ENCODE assay signal across 9 cellular contexts in the genomic region with DNA sequence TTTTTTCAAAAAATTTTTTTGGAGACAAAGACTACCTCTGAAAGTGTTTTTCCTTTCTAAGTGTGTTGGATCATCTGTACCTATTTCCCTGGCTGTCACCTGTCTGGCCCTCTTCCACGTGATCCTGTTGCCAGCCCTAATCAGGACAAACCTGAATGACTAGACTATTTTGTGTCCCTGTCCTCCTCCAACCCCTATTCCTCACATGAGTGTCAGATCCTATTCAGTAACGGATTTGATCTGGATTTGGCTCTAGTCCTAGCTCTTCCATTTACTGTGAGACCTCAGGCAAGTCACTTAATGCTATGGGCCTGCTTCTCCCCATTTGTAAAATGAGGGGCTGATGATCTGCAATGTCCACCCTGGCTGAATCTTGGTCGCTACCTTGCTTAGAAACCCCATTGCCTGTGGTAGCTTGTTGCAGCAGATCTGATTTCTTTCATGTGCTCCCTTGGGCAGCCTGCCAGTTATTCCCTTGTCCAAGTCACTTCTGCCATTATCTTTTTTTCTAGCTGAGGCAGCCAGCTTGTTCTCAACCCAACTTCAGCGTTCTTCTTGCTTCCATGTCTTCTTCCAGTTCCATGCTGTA. TPM values are rescaled to one million over a fixed set of nuclear protein-coding genes. Genes with fewer than 3 reads are reported as not detected.
DNase-seq lines count a peak whose midpoint lies in the region; ATAC-seq and TF ChIP-seq lines count a peak whose summit lies in the region.
"Had no signal": no experiment of that assay in that cellular context is flagged by ENCODE, and none has a peak within 500 bp of the region (broad histone marks: within the 10 kb centered on the region; RNA-seq: fewer than 3 reads in every experiment).

No MANE protein-coding gene starts in this region.

- peak overlapping the region; percentile 57 for H3K27ac ChIP-seq in hepatocyte
- H3K27ac ChIP-seq: ascending aorta had no signal

- H3K27ac Mint-ChIP-seq in activated naive CD4-positive, alpha-beta T cell treated with anti-CD3 and anti-CD28 coated beads, Interleukin-2, amount 10 ng/mL, durations not matched to agents 7 days and 5 days = peak overlapping the region; percentile 61
- H3K27ac Mint-ChIP-seq in activated naive CD4-positive, alpha-beta T cell treated with anti-CD3 and anti-CD28 coated beads, Interleukin-2, amount 50 U/mL, for 72 hours = peak overlapping the region in 1 of 2 donors; percentile 35
- H3K27ac Mint-ChIP-seq in activated T-helper 17 cell treated with anti-CD3 and anti-CD28 coated beads, Interleukin-2, amount 50 U/mL, for 72 hours = peak overlapping the region; percentile 34

- H3K27me3 ChIP-seq in hepatocyte = no peaks in the 10 kb centered on the region
- H3K27me3 ChIP-seq: ascending aorta had no signal

- H3K36me3 Mint-ChIP-seq in activated naive CD4-positive, alpha-beta T cell treated with anti-CD3 and anti-CD28 coated beads, Interleukin-2, amount 10 ng/mL, durations not matched to agents 7 days and 5 days = peaks cover 41% of the 10 kb centered on the region
- peaks cover 27 to 40% of the 10 kb centered on the region in 2 donors for H3K36me3 Mint-ChIP-seq in activated naive CD4-positive, alpha-beta T cell treated with anti-CD3 and anti-CD28 coated beads, Interleukin-2, amount 50 U/mL, for 72 hours
- peaks cover 74% of the 10 kb centered on the region for H3K36me3 Mint-ChIP-seq in activated T-helper 17 cell treated with anti-CD3 and anti-CD28 coated beads, Interleukin-2, amount 50 U/mL, for 72 hours (ENCODE audit: low read depth)

- no peaks in the 10 kb centered on the region for H3K9me2 ChIP-seq in hepatocyte (replicated peaks; ENCODE audit: insufficient read depth)

- peak overlapping the region; percentile 52 for H3K4me2 ChIP-seq in hepatocyte

- H3K4me3 Mint-ChIP-seq in activated naive CD4-positive, alpha-beta T cell treated with anti-CD3 and anti-CD28 coated beads, Interleukin-2, amount 10 ng/mL, durations not matched to agents 7 days and 5 days = no peak overlapping the region
- H3K4me3 Mint-ChIP-seq in activated T-helper 17 cell treated with anti-CD3 and anti-CD28 coated beads, Interleukin-2, amount 50 U/mL, for 72 hours = peak overlapping the region; percentile 32

- peaks cover 88% of the 10 kb centered on the region for H3K79me2 ChIP-seq in hepatocyte

- no peak for TF ChIP-seq CTCF in hepatocyte (IDR thresholded peaks at IDR 0.05; ENCODE audit: poor library complexity)

- no peaks in the 10 kb centered on the region for H3K27me3 Mint-ChIP-seq in activated naive CD4-positive, alpha-beta T cell treated with anti-CD3 and anti-CD28 coated beads, Interleukin-2, amount 10 ng/mL, durations not matched to agents 7 days and 5 days
- H3K27me3 Mint-ChIP-seq in activated T-helper 17 cell treated with anti-CD3 and anti-CD28 coated beads, Interleukin-2, amount 50 U/mL, for 72 hours = no peaks in the 10 kb centered on the region

- H4K20me1 ChIP-seq in hepatocyte (ENCODE audit: insufficient read depth, poor library complexity, severe bottlenecking) = peaks cover 30% of the 10 kb centered on the region

- 73% methylated on average over 4 of the region's 4 CpGs for WGBS in hepatocyte (ENCODE audit: low lambda C conversion rate, missing lambda C conversion rate)

- no peak overlapping the region for H2AFZ ChIP-seq in hepatocyte

- no peak for DNase-seq in activated naive CD4-positive, alpha-beta T cell treated with anti-CD3 and anti-CD28 coated beads, Interleukin-2, amount 10 ng/mL, durations not matched to agents 7 days and 5 days
- DNase-seq in activated naive CD4-positive, alpha-beta T cell treated with anti-CD3 and anti-CD28 coated beads, Interleukin-2, amount 50 U/mL, for 72 hours (ENCODE audit: low spot score in 2 of 2) = no peak
- DNase-seq in hepatocyte (ENCODE audit: low spot score) = peak; percentile 32
- DNase-seq in ureter (ENCODE audit: low spot score) = peak; percentile 57
- DNase-seq in NCI-H1436 (lab: John Stamatoyannopoulos, UW) = no peak

- CTCF ChIA-PET in activated naive CD4-positive, alpha-beta T cell treated with anti-CD3 and anti-CD28 coated beads, Interleukin-2, amount 10 ng/mL, durations not matched to agents 7 days and 5 days (lab: Charles Lee) = interaction anchor here (0.6 to 0.9 kb wide), 2 partner anchors 10 to 24 kb away, joined by 3 read pairs; no protein-coding TSS in a partner anchor

- no peaks in the 10 kb centered on the region for H3K9me3 ChIP-seq in hepatocyte (ENCODE audit: low read depth)
- H3K9me3 ChIP-seq: ascending aorta had no signal

- H3K4me3 ChIP-seq in hepatocyte = no peak overlapping the region
- H3K4me3 ChIP-seq: ascending aorta had no signal

- H3K36me3 ChIP-seq in hepatocyte (replicated peaks; ENCODE audit: insufficient read depth, low read depth) = no peaks in the 10 kb centered on the region

- no peak for ATAC-seq in activated naive CD4-positive, alpha-beta T cell treated with anti-CD3 and anti-CD28 coated beads, Interleukin-2, amount 50 U/mL, for 72 hours
- ATAC-seq in activated T-helper 17 cell treated with anti-CD3 and anti-CD28 coated beads, Interleukin-2, amount 50 U/mL, for 72 hours (replicated peaks) = no peak
- no peak for ATAC-seq in GM18873 (IDR thresholded peaks at IDR 0.05; ENCODE audit: low FRiP score, unreplicated experiment)
- no peak for ATAC-seq in GM21367 (IDR thresholded peaks at IDR 0.05; ENCODE audit: unreplicated experiment)

- peaks cover 44% of the 10 kb centered on the region for H3K4me1 Mint-ChIP-seq in activated naive CD4-positive, alpha-beta T cell treated with anti-CD3 and anti-CD28 coated beads, Interleukin-2, amount 10 ng/mL, durations not matched to agents 7 days and 5 days
- peaks cover 35% of the 10 kb centered on the region for H3K4me1 Mint-ChIP-seq in activated T-helper 17 cell treated with anti-CD3 and anti-CD28 coated beads, Interleukin-2, amount 50 U/mL, for 72 hours

- H3K4me1 ChIP-seq in hepatocyte (ENCODE audit: insufficient read depth) = peaks cover 18% of the 10 kb centered on the region

- H3K9me3 Mint-ChIP-seq in activated naive CD4-positive, alpha-beta T cell treated with anti-CD3 and anti-CD28 coated beads, Interleukin-2, amount 10 ng/mL, durations not matched to agents 7 days and 5 days = peaks cover 2% of the 10 kb centered on the region
- H3K9me3 Mint-ChIP-seq in activated naive CD4-positive, alpha-beta T cell treated with anti-CD3 and anti-CD28 coated beads, Interleukin-2, amount 50 U/mL, for 72 hours = peaks cover under 1 to 2% of the 10 kb centered on the region in 2 donors
- H3K9me3 Mint-ChIP-seq in activated T-helper 17 cell treated with anti-CD3 and anti-CD28 coated beads, Interleukin-2, amount 50 U/mL, for 72 hours = peaks cover 1% of the 10 kb centered on the region

RNA-seq across cellular contexts. Expression of gene PHF20, which starts 4.8 kb away (rescaled TPM):
- 10 to 100 TPM; 58.5 to 71.4 TPM for total RNA-seq in activated naive CD4-positive, alpha-beta T cell treated with anti-CD3 and anti-CD28 coated beads, Interleukin-2, amount 50 U/mL, for 72 hours
- total RNA-seq in activated T-helper 17 cell treated with anti-CD3 and anti-CD28 coated beads, Interleukin-2, amount 50 U/mL, for 72 hours = 10 to 100 TPM; 70.3 to 73.0 TPM
- total RNA-seq in hepatocyte (18.8 and 24.0 TPM in 2 replicates), ureter (61.6 TPM)
- polyA plus RNA-seq in hepatocyte = 24.0 and 24.2 TPM in 2 replicates

RNA-seq across cellular contexts. Expression of gene RBM39, which starts 34.5 kb away (rescaled TPM):
- 100 to 1,000 TPM; 343 to 380 TPM for total RNA-seq in activated naive CD4-positive, alpha-beta T cell treated with anti-CD3 and anti-CD28 coated beads, Interleukin-2, amount 50 U/mL, for 72 hours
- total RNA-seq in activated T-helper 17 cell treated with anti-CD3 and anti-CD28 coated beads, Interleukin-2, amount 50 U/mL, for 72 hours = 100 to 1,000 TPM; 295 to 359 TPM
- total RNA-seq in hepatocyte (334 and 423 TPM in 2 replicates), ureter (405 TPM)
- polyA plus RNA-seq in hepatocyte = 200 and 260 TPM in 2 replicates

Comparison
In these comparisons a context has a peak if more than half of its experiments do, and no peak if none do; other contexts are left out.
1. DNase-seq: peak in hepatocyte (single experiment) and ureter (single experiment); none in activated naive CD4-positive, alpha-beta T cell treated with anti-CD3 and anti-CD28 coated beads, Interleukin-2, amount 10 ng/mL, durations not matched to agents 7 days and 5 days (single experiment), activated naive CD4-positive, alpha-beta T cell treated with anti-CD3 and anti-CD28 coated beads, Interleukin-2, amount 50 U/mL, for 72 hours (0 of 2) and NCI-H1436 (single experiment).